ENCODE assay signal across 28 cellular contexts in the genomic region with DNA sequence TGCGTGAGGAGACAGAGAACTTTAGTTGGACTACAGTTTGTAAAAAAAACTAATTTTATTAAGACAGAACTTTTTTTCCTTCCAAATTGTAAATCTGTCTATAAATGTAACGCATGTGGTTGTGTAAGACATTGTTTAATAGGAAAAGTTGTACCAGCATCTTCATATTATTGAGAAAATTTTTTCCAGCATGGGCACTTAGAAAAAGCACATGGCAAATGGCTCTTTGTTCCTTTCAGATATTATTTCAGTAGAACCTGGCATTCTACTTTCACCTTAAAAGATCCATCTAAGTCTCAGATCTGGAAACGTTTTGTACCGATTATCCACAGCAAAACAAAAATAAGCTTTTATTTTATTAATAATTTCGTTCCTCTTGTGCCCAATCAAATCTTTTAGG.
"Had no signal": no experiment of that assay in that cellular context is flagged by ENCODE, and none has a peak within 500 bp of the region (broad histone marks: within the 10 kb centered on the region; RNA-seq: fewer than 3 reads in every experiment).

No MANE protein-coding gene starts in this region.

- H3K36me3 ChIP-seq: uterus had no signal

- H3K4me3 ChIP-seq: coronary artery, dorsolateral prefrontal cortex, gastroesophageal sphincter, heart left ventricle, lower lobe of right lung, mucosa of descending colon, right atrium auricular region, testis, uterus had no signal

- H3K27me3 ChIP-seq: dorsolateral prefrontal cortex, gastroesophageal sphincter, heart left ventricle, right atrium auricular region, testis, uterus had no signal

- H3K9me3 ChIP-seq: gastroesophageal sphincter, heart left ventricle, lower lobe of right lung, mucosa of descending colon, right atrium auricular region, testis, uterus had no signal

- H3K9me3 Mint-ChIP-seq: neural crest cell had no signal

- H3K27ac ChIP-seq: coronary artery, dorsolateral prefrontal cortex, gastroesophageal sphincter, heart left ventricle, lower lobe of right lung, parathyroid adenoma, right atrium auricular region, testis, uterus, VCaP had no signal

- H3K9ac ChIP-seq: parathyroid adenoma had no signal

- H2AFZ ChIP-seq: parathyroid adenoma had no signal

- H3K4me3 Mint-ChIP-seq: activated naive CD8-positive, alpha-beta T cell; neural crest cell had no signal

- H3K27ac Mint-ChIP-seq: activated naive CD8-positive, alpha-beta T cell had no signal

- H3K27me3 Mint-ChIP-seq: activated naive CD8-positive, alpha-beta T cell had no signal

- DNase-seq: activated CD4-positive, alpha-beta T cell treated with anti-CD3 and anti-CD28 coated beads for 48 hours; activated CD4-positive, alpha-beta T cell treated with anti-CD3 and anti-CD28 coated beads, Interleukin-2, amount 50 U/mL, for 48 hours; activated CD8-positive, alpha-beta memory T cell treated with anti-CD3 and anti-CD28 coated beads for 24 hours; activated effector memory CD4-positive, alpha-beta T cell treated with Interleukin-2 at 50 U/mL for 16 hours; activated naive CD4-positive, alpha-beta T cell treated with Interleukin-2 at 50 U/mL for 16 hours; anterior cingulate cortex; cerebellar nuclear complex; dorsolateral prefrontal cortex; effector memory CD4-positive, alpha-beta T cell; heart left ventricle; hypothalamus; lower lobe of right lung; mucosa of descending colon; occipital lobe; stimulated activated CD4-positive, alpha-beta T cell treated with anti-CD3 and anti-CD28 coated beads, Interleukin-4, amount 100 ng/mL, for 1 hour; stimulated activated naive CD8-positive, alpha-beta T cell treated with anti-CD3 and anti-CD28 coated beads, Interleukin-15, Interleukin-2, amounts not matched to agents 100 U/mL and 50 U/mL, for 24 hours; T-helper 1 cell; testis; trophoblast cell; uterus had no signal

- H3K4me1 ChIP-seq: lower lobe of right lung, parathyroid adenoma, testis, uterus had no signal

- ATAC-seq: activated CD4-positive, CD25-positive, alpha-beta regulatory T cell treated with anti-CD3 and anti-CD28 coated beads, Interleukin-2, amount 50 U/mL, for 24 hours; gastroesophageal sphincter; heart left ventricle; lower lobe of right lung; mucosa of descending colon; stimulated activated naive CD8-positive, alpha-beta T cell treated with anti-CD3 and anti-CD28 coated beads, Interleukin-15, Interleukin-2, amounts not matched to agents 100 U/mL and 50 U/mL, for 24 hours had no signal
